22 cellular contexts compared by ENCODE assay signal in genomic region chrX:2424317-2424716, GRCh38.
A peak's percentile ranks its signal among the peaks of the same experiment; 100 is the strongest.
DNase-seq lines count a peak whose midpoint lies in the region; ATAC-seq and TF ChIP-seq lines count a peak whose summit lies in the region.
"Had no signal": no experiment of that assay in that cellular context is flagged by ENCODE, and none has a peak within 500 bp of the region (broad histone marks: within the 10 kb centered on the region; RNA-seq: fewer than 3 reads in every experiment).

No MANE protein-coding gene starts in this region.

- H3K4me3 Mint-ChIP-seq in GM23338 (no peak overlapping the region), osteocyte (ENCODE audit: unreplicated experiment) (no peak overlapping the region)
- H3K4me3 Mint-ChIP-seq: CD4-positive, CD25-positive, alpha-beta regulatory T cell; CD8-positive, alpha-beta T cell had no signal

- peak overlapping the region in 4 of 11 experiments; percentile 62 to 75 (median 71); a peak in 5 of 22 replicates for H3K27ac ChIP-seq in BLaER1 treated with 17β-estradiol and CSF1 and Interleukin-3, amounts not matched to agents 10 nM and 100 nM
- H3K27ac ChIP-seq in HUES6 (ENCODE audit: low read depth, low read length), result no peak overlapping the region
- peak overlapping the region; percentile 27 for H3K27ac ChIP-seq in neutrophil
- no peak overlapping the region for H3K27ac ChIP-seq in GM23338 (ENCODE audit: low read depth)
- no peak overlapping the region for H3K27ac ChIP-seq in hepatocyte
- H3K27ac ChIP-seq: A549, C4-2B had no signal

- H3K9me3 Mint-ChIP-seq in GM23338, result peaks cover 26% of the 10 kb centered on the region
- no peaks in the 10 kb centered on the region for H3K9me3 Mint-ChIP-seq in osteocyte (ENCODE audit: unreplicated experiment)

- H4K20me1 ChIP-seq in BLaER1 treated with 17β-estradiol and CSF1 and Interleukin-3, amounts not matched to agents 10 nM and 100 nM, result peaks cover 0 to 19% (median 0%) of the 10 kb centered on the region in 11 experiments; a peak in 3 of 22 replicates
- peaks cover 10% of the 10 kb centered on the region; the same call in 1 of the 2 replicates for H4K20me1 ChIP-seq in GM23338 (replicated peaks; ENCODE audit: insufficient read depth)
- H4K20me1 ChIP-seq in hepatocyte (ENCODE audit: insufficient read depth, poor library complexity, severe bottlenecking), result no peaks in the 10 kb centered on the region

- no peak overlapping the region for H3K4me3 ChIP-seq in BLaER1 treated with 17β-estradiol and CSF1 and Interleukin-3, amounts not matched to agents 10 nM and 100 nM
- H3K4me3 ChIP-seq in HUES6 (ENCODE audit: low read depth, low read length) (no peak overlapping the region), neutrophil (ENCODE audit: low read depth in 1 of 2, low read length in 1 of 2) (no peak overlapping the region), GM23338 (no peak overlapping the region), hepatocyte (no peak overlapping the region)
- H3K4me3 ChIP-seq: A549, GM12878, HAP-1 had no signal

- peaks cover 12 to 49% (median 38%) of the 10 kb centered on the region in 10 experiments for H3K4me1 ChIP-seq in BLaER1 treated with 17β-estradiol and CSF1 and Interleukin-3, amounts not matched to agents 10 nM and 100 nM
- H3K4me1 ChIP-seq in HUES6 (ENCODE audit: control insufficient read depth, insufficient read depth, low read length) (0 out of 2 replicates have a peak, but pooled peaks cover 6% of the 10 kb centered on the region), neutrophil (ENCODE audit: control insufficient read depth in 1 of 2, insufficient read depth in 1 of 2, low read depth in 1 of 2, low read length in 1 of 2) (peaks cover 1 to 6% of the 10 kb centered on the region in 2 experiments), GM23338 (ENCODE audit: insufficient read depth) (peaks cover 4% of the 10 kb centered on the region), hepatocyte (ENCODE audit: insufficient read depth) (no peaks in the 10 kb centered on the region)
- H3K4me1 ChIP-seq: A549, BE2C, HAP-1 had no signal

- peaks cover 16% of the 10 kb centered on the region for H3K4me1 Mint-ChIP-seq in GM23338
- H3K4me1 Mint-ChIP-seq in osteocyte (ENCODE audit: unreplicated experiment), result peaks cover 11% of the 10 kb centered on the region

- H3K27me3 ChIP-seq in BLaER1 treated with 17β-estradiol and CSF1 and Interleukin-3, amounts not matched to agents 10 nM and 100 nM, result no peaks in the 10 kb centered on the region
- H3K27me3 ChIP-seq in HUES6 (ENCODE audit: control insufficient read depth, insufficient read depth, low read length) (no peaks in the 10 kb centered on the region), neutrophil (no peaks in the 10 kb centered on the region), GM23338 (ENCODE audit: insufficient read depth) (no peaks in the 10 kb centered on the region), hepatocyte (no peaks in the 10 kb centered on the region)
- H3K27me3 ChIP-seq: BE2C had no signal

- DNase-seq in GM23338 (ENCODE audit: low spot score), result no peak
- no peak for DNase-seq in osteocyte (ENCODE audit: extremely low spot score, unreplicated experiment)
- DNase-seq in hepatocyte (ENCODE audit: low spot score), result no peak
- no peak for DNase-seq in activated CD4-positive, CD25-positive, alpha-beta regulatory T cell (lab: John Stamatoyannopoulos, UW)
- DNase-seq: 8988T; ACHN; AML-193; BE2C; CD4-positive, CD25-positive, alpha-beta regulatory T cell; CD8-positive, alpha-beta T cell; DMS 273 treated with DMSO at 0.1 percent for 48 hours; DMS79; EL; GDM1; GOT3 had no signal

- no peak overlapping the region for H2AFZ ChIP-seq in GM23338
- H2AFZ ChIP-seq in hepatocyte, result no peak overlapping the region

- H3K9me3 ChIP-seq in BLaER1 treated with 17β-estradiol and CSF1 and Interleukin-3, amounts not matched to agents 10 nM and 100 nM (replicated peaks in 1 of 11), result peaks cover 13 to 32% (median 22%) of the 10 kb centered on the region in 11 experiments; a peak in 21 of 22 replicates
- H3K9me3 ChIP-seq in HUES6 (ENCODE audit: control insufficient read depth, insufficient read depth, low read depth, low read length) (peaks cover 9% of the 10 kb centered on the region; the same call in 1 of the 2 replicates), neutrophil (no peaks in the 10 kb centered on the region), hepatocyte (ENCODE audit: low read depth) (no peaks in the 10 kb centered on the region)
- H3K9me3 ChIP-seq: A549, BE2C, HAP-1 had no signal

- no peaks in the 10 kb centered on the region for H3F3A ChIP-seq in GM23338 (replicated peaks; ENCODE audit: low read depth)

- H3K9ac ChIP-seq in BLaER1 treated with 17β-estradiol and CSF1 and Interleukin-3, amounts not matched to agents 10 nM and 100 nM, result 0 out of 22 replicates have a peak overlapping the region, but pooled peaks of 1 of the 11 experiments have one; percentile 36
- peak overlapping the region; percentile 9 for H3K9ac ChIP-seq in HUES6 (ENCODE audit: low read length)

- 90% methylated on average over 2 of the region's 2 CpGs for WGBS in hepatocyte (ENCODE audit: low lambda C conversion rate, missing lambda C conversion rate)

- H3K9me2 ChIP-seq in GM23338 (ENCODE audit: insufficient read depth) (no peaks in the 10 kb centered on the region), hepatocyte (replicated peaks; ENCODE audit: insufficient read depth) (no peaks in the 10 kb centered on the region)

- TF ChIP-seq CTCF in neutrophil (IDR thresholded peaks at IDR 0.05) (no peak), GM23338 (conservative IDR thresholded peaks at IDR 0.05; ENCODE audit: low read depth in 2 of 2) (no peak), osteocyte (IDR thresholded peaks at IDR 0.05) (no peak), hepatocyte (IDR thresholded peaks at IDR 0.05; ENCODE audit: poor library complexity) (no peak)

- H3K36me3 Mint-ChIP-seq in GM23338 (ENCODE audit: low read depth), result peaks cover 73% of the 10 kb centered on the region
- peaks cover 40% of the 10 kb centered on the region for H3K36me3 Mint-ChIP-seq in osteocyte (ENCODE audit: unreplicated experiment)

- no peak overlapping the region for H3K27ac Mint-ChIP-seq in GM23338
- H3K27ac Mint-ChIP-seq in osteocyte (ENCODE audit: unreplicated experiment), result no peak overlapping the region
- H3K27ac Mint-ChIP-seq: CD4-positive, CD25-positive, alpha-beta regulatory T cell; CD8-positive, alpha-beta T cell had no signal

- H3K27me3 Mint-ChIP-seq in GM23338 (ENCODE audit: insufficient read depth, low read depth, poor library complexity) (peaks cover 5% of the 10 kb centered on the region), osteocyte (ENCODE audit: unreplicated experiment) (no peaks in the 10 kb centered on the region)
- H3K27me3 Mint-ChIP-seq: CD4-positive, CD25-positive, alpha-beta regulatory T cell had no signal

- peaks cover 15% of the 10 kb centered on the region for H3K79me2 ChIP-seq in GM23338 (replicated peaks; ENCODE audit: insufficient read depth)
- peaks cover 4% of the 10 kb centered on the region for H3K79me2 ChIP-seq in hepatocyte

- peak overlapping the region in 6 of 11 experiments; percentile 60 to 85 (median 76); a peak in 10 of 22 replicates for H3K4me2 ChIP-seq in BLaER1 treated with 17β-estradiol and CSF1 and Interleukin-3, amounts not matched to agents 10 nM and 100 nM
- H3K4me2 ChIP-seq in GM23338 (no peak overlapping the region), hepatocyte (no peak overlapping the region)
- H3K4me2 ChIP-seq: A549 had no signal

- ATAC-seq in GM23338, result no peak
- ATAC-seq: A549; CD8-positive, alpha-beta T cell; GM12878 had no signal

- H3K36me3 ChIP-seq in BLaER1 treated with 17β-estradiol and CSF1 and Interleukin-3, amounts not matched to agents 10 nM and 100 nM, result peaks cover 52 to 74% (median 67%) of the 10 kb centered on the region in 11 experiments
- peaks cover 15% of the 10 kb centered on the region for H3K36me3 ChIP-seq in HUES6 (ENCODE audit: control insufficient read depth, insufficient read depth, low read length)
- H3K36me3 ChIP-seq in neutrophil, result peaks cover 29% of the 10 kb centered on the region
- peaks cover 16% of the 10 kb centered on the region for H3K36me3 ChIP-seq in GM23338 (ENCODE audit: insufficient read depth)
- no peaks in the 10 kb centered on the region for H3K36me3 ChIP-seq in hepatocyte (replicated peaks; ENCODE audit: insufficient read depth, low read depth)
- H3K36me3 ChIP-seq: BE2C had no signal

TF ChIP-seq in GM23338, 12 proteins besides CTCF, POLR2A, EP300 and RAD21 (continues in another document):
- TF ChIP-seq NANOG (IDR thresholded peaks at IDR 0.05; ENCODE audit: borderline replicate concordance), result no peak
- TF ChIP-seq EZH2phosphoT487 (IDR thresholded peaks at IDR 0.05; ENCODE audit: unreplicated experiment), result no peak
- TF ChIP-seq POLR2AphosphoS5 (IDR thresholded peaks at IDR 0.05; ENCODE audit: low read depth), result no peak
- TF ChIP-seq ZNF331 (CRISPR knock-in tag; IDR thresholded peaks at IDR 0.05; ENCODE audit: low read depth), result no peak

Comparison
In these comparisons a context has a peak if more than half of its experiments do, and no peak if none do; other contexts are left out.
1. H3K4me2 ChIP-seq: peak in BLaER1 treated with 17β-estradiol and CSF1 and Interleukin-3, amounts not matched to agents 10 nM and 100 nM (6 of 11); none in GM23338 (single experiment) and hepatocyte (single experiment).